Comparison of ENCODE assay signal across 1 cellular context in genomic region chr3:126938520-126939346, GRCh38.
TF ChIP-seq lines count a peak whose summit lies in the region.

No MANE protein-coding gene starts in this region.

TF ChIP-seq in IMR-90, 13 proteins besides CTCF, POLR2A, EP300 and RAD21 (continued from another document):
- no peak for TF ChIP-seq ELK1 (IDR thresholded peaks at IDR 0.05; ENCODE audit: borderline replicate concordance, low read depth, low read length)
- TF ChIP-seq RFX5 (IDR thresholded peaks at IDR 0.05; ENCODE audit: low read depth, low read length): no peak
- no peak for TF ChIP-seq MAZ (IDR thresholded peaks at IDR 0.05; ENCODE audit: borderline replicate concordance, low read depth, low read length)
- no peak for TF ChIP-seq FOS (IDR thresholded peaks at IDR 0.05; ENCODE audit: low read depth, low read length)
- TF ChIP-seq BHLHE40 (IDR thresholded peaks at IDR 0.05; ENCODE audit: low read depth, low read length): no peak
- TF ChIP-seq NFE2L2 (IDR thresholded peaks at IDR 0.05; ENCODE audit: low read depth, low read length): no peak
- no peak for TF ChIP-seq CEBPB (IDR thresholded peaks at IDR 0.05; ENCODE audit: low read depth, low read length)
- TF ChIP-seq RCOR1 (IDR thresholded peaks at IDR 0.05; ENCODE audit: insufficient replicate concordance, low read length): no peak
- no peak for TF ChIP-seq MXI1 (IDR thresholded peaks at IDR 0.05; ENCODE audit: borderline replicate concordance, low read depth, low read length)
- TF ChIP-seq USF2 (IDR thresholded peaks at IDR 0.05; ENCODE audit: low read depth, low read length): no peak
- no peak for TF ChIP-seq SMC3 (IDR thresholded peaks at IDR 0.05; ENCODE audit: low read depth, low read length)
